8 cellular contexts compared by ENCODE assay signal in genomic region chrX:152941328-152942111, GRCh38. TPM values are rescaled to one million over a fixed set of nuclear protein-coding genes. Genes with fewer than 3 reads are reported as not detected.
A peak's percentile ranks its signal among the peaks of the same experiment; 100 is the strongest.
DNase-seq lines count a peak whose midpoint lies in the region; ATAC-seq and TF ChIP-seq lines count a peak whose summit lies in the region.

No MANE protein-coding gene starts in this region.

- H3K4me1 ChIP-seq in H9 (ENCODE audit: insufficient read depth, low read length) (no peaks in the 10 kb centered on the region), Loucy (ENCODE audit: insufficient read depth, low read length, poor library complexity, severe bottlenecking) (no peaks in the 10 kb centered on the region)

- no peaks in the 10 kb centered on the region for H3K79me1 ChIP-seq in H9 (ENCODE audit: insufficient read depth, low read depth, low read length, poor library complexity, severe bottlenecking)

- peak overlapping the region; percentile 54 for H3K4me2 ChIP-seq in H9 (ENCODE audit: insufficient read depth, insufficient read length, low read length)
- H3K4me2 ChIP-seq in Loucy (ENCODE audit: low read depth, low read length, poor library complexity, severe bottlenecking): peak overlapping the region; percentile 94

- no peaks in the 10 kb centered on the region for H3K79me2 ChIP-seq in H9 (ENCODE audit: insufficient read depth, low read length)
- H3K79me2 ChIP-seq in Loucy (ENCODE audit: insufficient read depth, low read length): no peaks in the 10 kb centered on the region

- H3K9me3 ChIP-seq in H9 (ENCODE audit: control insufficient read depth, low read depth, low read length): peaks cover 46% of the 10 kb centered on the region
- H3K9me3 ChIP-seq in Loucy (ENCODE audit: insufficient read depth, low read depth, low read length): no peaks in the 10 kb centered on the region

- no peak overlapping the region for H3T11ph ChIP-seq in H9 (ENCODE audit: low read length)

- H3K4me3 Mint-ChIP-seq in H9 (peak overlapping the region; percentile 75 to 78), nephron progenitor cell (peak overlapping the region; percentile 89)
- peak overlapping the region; percentile 89 to 94 for H3K4me3 Mint-ChIP-seq in stimulated activated naive CD8-positive, alpha-beta T cell treated with anti-CD3 and anti-CD28 coated beads, Interleukin-15, amount 100 ng/mL, for 72 hours

- H4K20me1 ChIP-seq in H9 (ENCODE audit: control insufficient read depth, insufficient read depth, insufficient read length): no peaks in the 10 kb centered on the region
- H4K20me1 ChIP-seq in Loucy (ENCODE audit: insufficient read depth, low read length, poor library complexity, severe bottlenecking): no peaks in the 10 kb centered on the region

- peaks cover 11 to 13% of the 10 kb centered on the region in 2 experiments for H3K4me1 Mint-ChIP-seq in H9
- H3K4me1 Mint-ChIP-seq in nephron progenitor cell: peaks cover 27% of the 10 kb centered on the region
- no peaks in the 10 kb centered on the region for H3K4me1 Mint-ChIP-seq in stimulated activated naive CD8-positive, alpha-beta T cell treated with anti-CD3 and anti-CD28 coated beads, Interleukin-15, amount 100 ng/mL, for 72 hours

- H2AFZ ChIP-seq in H9 (ENCODE audit: low read length) (no peak overlapping the region), Loucy (ENCODE audit: low read length) (peak overlapping the region; percentile 96)

- no peak overlapping the region for H2BK12ac ChIP-seq in H9 (ENCODE audit: insufficient read length, low read depth, low read length)

- no peaks in the 10 kb centered on the region for H3K36me3 ChIP-seq in Loucy (ENCODE audit: insufficient read depth, low read length)

- H2BK20ac ChIP-seq in H9 (ENCODE audit: low read depth, low read length, poor library complexity, severe bottlenecking): no peak overlapping the region

- no peaks in the 10 kb centered on the region for H3F3A ChIP-seq in Loucy (ENCODE audit: low read depth)

- H4K91ac ChIP-seq in H9 (ENCODE audit: insufficient read length, low read depth, low read length): no peak overlapping the region

- peak; percentile 88 for DNase-seq in GDM1 (lab: John Stamatoyannopoulos, UW)
- DNase-seq in H9: peak; percentile 89
- DNase-seq in activated gamma-delta T cell (lab: John Stamatoyannopoulos, UW): peak; percentile 79
- DNase-seq in fibroblast of the conjunctiva (ENCODE audit: low read depth): peak; percentile 87
- peak; percentile 88 for DNase-seq in nephron progenitor cell
- peak; percentile 87 to 93 for DNase-seq in stimulated activated naive CD8-positive, alpha-beta T cell treated with anti-CD3 and anti-CD28 coated beads, Interleukin-15, amount 100 ng/mL, for 72 hours

- H2BK15ac ChIP-seq in H9 (ENCODE audit: low read depth, low read length): no peak overlapping the region

- no peak overlapping the region; a peak in 3 of 7 replicates for H3K27ac Mint-ChIP-seq in H9
- no peak overlapping the region for H3K27ac Mint-ChIP-seq in nephron progenitor cell
- peak overlapping the region; percentile 61 to 90 for H3K27ac Mint-ChIP-seq in stimulated activated naive CD8-positive, alpha-beta T cell treated with anti-CD3 and anti-CD28 coated beads, Interleukin-15, amount 100 ng/mL, for 72 hours

- peaks cover 0 to 13% (median 0%) of the 10 kb centered on the region in 3 experiments; a peak in 4 of 7 replicates for H3K36me3 Mint-ChIP-seq in H9 (ENCODE audit: insufficient read depth in 1 of 3, low read depth in 3 of 3)
- peaks cover 10% of the 10 kb centered on the region for H3K36me3 Mint-ChIP-seq in nephron progenitor cell (ENCODE audit: low read depth)

- TF ChIP-seq POLR2A in Raji (IDR thresholded peaks at IDR 0.05; ENCODE audit: insufficient read depth, low read depth, low read length): peak; percentile 85

- no peak overlapping the region for H3K27ac ChIP-seq in H9 (ENCODE audit: insufficient read length, low read depth, low read length)

- no peak overlapping the region for H2BK5ac ChIP-seq in H9 (ENCODE audit: insufficient read length, low read length)

- H3K56ac ChIP-seq in H9 (ENCODE audit: insufficient read length, low read depth, low read length): no peak overlapping the region

- no peak overlapping the region for H4K8ac ChIP-seq in H9 (replicated peaks; ENCODE audit: insufficient read length, low read depth, low read length)

- no peak overlapping the region for H4K5ac ChIP-seq in H9 (ENCODE audit: insufficient read length, low read depth, low read length)

- no peak overlapping the region for H2BK120ac ChIP-seq in H9 (ENCODE audit: low read depth, low read length, poor library complexity, severe bottlenecking)

- peak; percentile 88 for TF ChIP-seq CTCF in H9 (conservative IDR thresholded peaks at IDR 0.05)
- peak; percentile 58 for TF ChIP-seq CTCF in Loucy (conservative IDR thresholded peaks at IDR 0.05; ENCODE audit: low read length)
- TF ChIP-seq CTCF in nephron progenitor cell (IDR thresholded peaks at IDR 0.05): peak; percentile 71

- ATAC-seq in stimulated activated naive CD8-positive, alpha-beta T cell treated with anti-CD3 and anti-CD28 coated beads, Interleukin-15, amount 100 ng/mL, for 72 hours: peak; percentile 93

- no peaks in the 10 kb centered on the region for H3K9me2 ChIP-seq in Loucy (replicated peaks; ENCODE audit: low read depth, low read length)

- H2AK5ac ChIP-seq in H9 (ENCODE audit: insufficient read length, low read length): no peak overlapping the region

- no peak overlapping the region for H3K4ac ChIP-seq in H9 (ENCODE audit: low read depth, low read length)

- no peak overlapping the region for H3K14ac ChIP-seq in H9 (ENCODE audit: insufficient read depth, low read length)

- no CpG with 5 or more reads among the region's 71 CpGs for WGBS in H9 (ENCODE audit: extremely low coverage, insufficient read length, low lambda C conversion rate)

- H3K9me3 Mint-ChIP-seq in H9 (peaks cover 71 to 81% of the 10 kb centered on the region in 2 experiments), nephron progenitor cell (peaks cover 70% of the 10 kb centered on the region)
- no peaks in the 10 kb centered on the region for H3K9me3 Mint-ChIP-seq in stimulated activated naive CD8-positive, alpha-beta T cell treated with anti-CD3 and anti-CD28 coated beads, Interleukin-15, amount 100 ng/mL, for 72 hours

- H3K18ac ChIP-seq in H9 (ENCODE audit: insufficient read length, low read depth, low read length): no peak overlapping the region

- H3K23ac ChIP-seq in H9 (ENCODE audit: insufficient read length, low read depth, low read length): no peak overlapping the region

- no peaks in the 10 kb centered on the region for H3K27me3 ChIP-seq in H9 (ENCODE audit: insufficient read depth, low read length)
- no peaks in the 10 kb centered on the region for H3K27me3 ChIP-seq in Loucy (ENCODE audit: insufficient read depth, low read length, poor library complexity, severe bottlenecking)

- H3K27me3 Mint-ChIP-seq in H9 (ENCODE audit: low read depth) (no peaks in the 10 kb centered on the region; the same call in 1 of the 2 replicates), nephron progenitor cell (ENCODE audit: low read depth, poor library complexity) (peaks cover 7% of the 10 kb centered on the region)
- no peaks in the 10 kb centered on the region for H3K27me3 Mint-ChIP-seq in stimulated activated naive CD8-positive, alpha-beta T cell treated with anti-CD3 and anti-CD28 coated beads, Interleukin-15, amount 100 ng/mL, for 72 hours

- H3K9ac ChIP-seq in H9 (ENCODE audit: extremely low read depth, insufficient read length, low read length) (no peak overlapping the region), Loucy (ENCODE audit: low read depth, low read length, poor library complexity, severe bottlenecking) (peak overlapping the region; percentile 80)

- H3K23me2 ChIP-seq in H9 (ENCODE audit: insufficient read length, low read depth, low read length, poor library complexity, severe bottlenecking): no peaks in the 10 kb centered on the region

- H3K4me3 ChIP-seq in Loucy (ENCODE audit: low read length, poor library complexity, severe bottlenecking): peak overlapping the region; percentile 83

RNA-seq across cellular contexts. Expression of gene ZNF185, which starts 43.7 kb away (rescaled TPM):
- 10.2 and 11.3 TPM in 2 replicates for total RNA-seq in H9 (2021)

RNA-seq across cellular contexts. Expression of gene PNMA5, which starts 52.4 kb away (rescaled TPM):
- 0.07 TPM in 1 of 2 replicates, not detected in the other for total RNA-seq in H9 (2021)

Comparison
In these comparisons a context has a peak if more than half of its experiments do, and no peak if none do; other contexts are left out.
1. H3K27ac Mint-ChIP-seq: peak in stimulated activated naive CD8-positive, alpha-beta T cell treated with anti-CD3 and anti-CD28 coated beads, Interleukin-15, amount 100 ng/mL, for 72 hours (2 of 2); none in H9 (0 of 3) and nephron progenitor cell (single experiment).
2. Peak in every context shown above with its lines, with median percentiles within 50 percentile points of each other: DNase-seq, H3K4me3 Mint-ChIP-seq and CTCF ChIP-seq.